In genomic region chr6:149431905-149432775, GRCh38 we compare ENCODE assay signal across 8 cellular contexts. TPM values are rescaled to one million over a fixed set of nuclear protein-coding genes. Genes with fewer than 3 reads are reported as not detected.
DNase-seq lines count a peak whose midpoint lies in the region; ATAC-seq and TF ChIP-seq lines count a peak whose summit lies in the region.

No MANE protein-coding gene starts in this region.

- peak; percentile 80 for DNase-seq in AG09309 (ENCODE audit: low read depth)
- peak; percentile 81 for DNase-seq in NCI-H345 (lab: John Stamatoyannopoulos, UW)
- peak; percentile 75 to 90 for DNase-seq in central memory CD8-positive, alpha-beta T cell (ENCODE audit: low spot score in 2 of 2)
- peak; percentile 89 for DNase-seq in left lobe of liver (ENCODE audit: low spot score)
- DNase-seq in stimulated activated CD4-positive, alpha-beta T cell treated with anti-CD3 and anti-CD28 coated beads, Interleukin-4, amount 100 ng/mL, for 1 hour: peak; percentile 90

- no peak overlapping the region; the same call in 1 of the 2 replicates for H3K4me3 ChIP-seq in AG09309 (ENCODE audit: control insufficient read depth, low read depth, low read length)

- H3K27ac Mint-ChIP-seq in central memory CD8-positive, alpha-beta T cell (ENCODE audit: low read depth): no peak overlapping the region

- no peak overlapping the region for H3K4me3 Mint-ChIP-seq in central memory CD8-positive, alpha-beta T cell

- H3K9me3 Mint-ChIP-seq in central memory CD8-positive, alpha-beta T cell: no peaks in the 10 kb centered on the region

- H3K36me3 Mint-ChIP-seq in central memory CD8-positive, alpha-beta T cell (ENCODE audit: insufficient read depth): peaks cover 2% of the 10 kb centered on the region

- TF ChIP-seq CTCF in AG09309 (IDR thresholded peaks at IDR 0.05; ENCODE audit: control insufficient read depth, insufficient read depth, low read depth, low read length, missing control alignments): peak; percentile 93

- peaks cover 6% of the 10 kb centered on the region for H3K4me1 Mint-ChIP-seq in central memory CD8-positive, alpha-beta T cell

- ATAC-seq in GM18861 (IDR thresholded peaks at IDR 0.05; ENCODE audit: unreplicated experiment) (peak; percentile 72), HG03175 (IDR thresholded peaks at IDR 0.05; ENCODE audit: unreplicated experiment) (peak; percentile 91), left lobe of liver (peak; percentile 100)
- ATAC-seq in activated CD4-positive, CD25-positive, alpha-beta regulatory T cell treated with anti-CD3 and anti-CD28 coated beads, Interleukin-2, amount 50 U/mL, for 24 hours: peak; percentile 90 to 93
- peak; percentile 75 for ATAC-seq in central memory CD8-positive, alpha-beta T cell (replicated peaks; ENCODE audit: extremely low read depth, poor library complexity, severe bottlenecking)

- no peaks in the 10 kb centered on the region for H3K27me3 Mint-ChIP-seq in central memory CD8-positive, alpha-beta T cell

RNA-seq across cellular contexts. Expression of gene SUMO4, which starts 32.1 kb away (rescaled TPM):
- 1.1 TPM for total RNA-seq in left lobe of liver

RNA-seq across cellular contexts. Expression of gene ZC3H12D, which starts 52.7 kb away (rescaled TPM):
- total RNA-seq in left lobe of liver: 0.86 TPM
